17 cellular contexts compared by ENCODE assay signal in genomic region chrX:112688242-112688641, GRCh38. TPM values are rescaled to one million over a fixed set of nuclear protein-coding genes. Genes with fewer than 3 reads are reported as not detected.
"Had no signal": no experiment of that assay in that cellular context is flagged by ENCODE, and none has a peak within 500 bp of the region (broad histone marks: within the 10 kb centered on the region; RNA-seq: fewer than 3 reads in every experiment).

No MANE protein-coding gene starts in this region.

- H3K36me3 Mint-ChIP-seq: activated naive CD4-positive, alpha-beta T cell treated with anti-CD3 and anti-CD28 coated beads, Interleukin-2, amount 50 U/mL, for 24 hours; naive B cell; type B pancreatic cell had no signal

- H3K4me3 Mint-ChIP-seq: activated CD4-positive, alpha-beta T cell treated with anti-CD3 and anti-CD28 coated beads for 36 hours; activated naive CD4-positive, alpha-beta T cell treated with anti-CD3 and anti-CD28 coated beads, Interleukin-2, amount 50 U/mL, for 24 hours; naive B cell; type B pancreatic cell had no signal

- H3K9me3 Mint-ChIP-seq: activated naive CD4-positive, alpha-beta T cell treated with anti-CD3 and anti-CD28 coated beads, Interleukin-2, amount 50 U/mL, for 24 hours; type B pancreatic cell had no signal

- H3K4me1 Mint-ChIP-seq: activated naive CD4-positive, alpha-beta T cell treated with anti-CD3 and anti-CD28 coated beads, Interleukin-2, amount 50 U/mL, for 24 hours; naive B cell had no signal

- H3K27me3 Mint-ChIP-seq: activated naive CD4-positive, alpha-beta T cell treated with anti-CD3 and anti-CD28 coated beads, Interleukin-2, amount 50 U/mL, for 24 hours; type B pancreatic cell had no signal

- FAIRE-seq: islet of Langerhans had no signal

- DNase-seq: activated CD4-positive, alpha-beta T cell treated with anti-CD3 and anti-CD28 coated beads for 36 hours; activated CD8-positive, alpha-beta memory T cell treated with anti-CD3 and anti-CD28 coated beads, Interleukin-2, amount 50 U/mL, for 4 hours; activated effector memory CD4-positive, alpha-beta T cell treated with anti-CD3 and anti-CD28 coated beads, Interleukin-2, amount 50 U/mL, for 16 hours; activated T-cell treated with anti-CD3 and anti-CD28 coated beads, Interleukin-2, amount 50 U/mL, for 48 hours; amygdala; body of pancreas; dorsolateral prefrontal cortex; left cardiac atrium; mucosa of descending colon; naive B cell; testis had no signal

- H3K27ac Mint-ChIP-seq: activated CD4-positive, alpha-beta T cell treated with anti-CD3 and anti-CD28 coated beads for 36 hours; activated naive CD4-positive, alpha-beta T cell treated with anti-CD3 and anti-CD28 coated beads, Interleukin-2, amount 50 U/mL, for 24 hours; type B pancreatic cell had no signal

- ATAC-seq: activated CD4-positive, alpha-beta T cell treated with anti-CD3 and anti-CD28 coated beads for 36 hours; body of pancreas; mucosa of descending colon had no signal

RNA-seq across cellular contexts. Expression of gene LHFPL1, which starts 8.5 kb away (rescaled TPM):
- total RNA-seq: body of pancreas; glomerular endothelial cell; right atrium auricular region; T-helper 1 cell treated with Interleukin-12 subunit alpha and Interleukin-12 subunit beta and Interleukin-4 antibody, amounts not matched to agents 30 ng/mL and 1 ng/mL, for 36 hours had no signal
